ENCODE assay signal across 8 cellular contexts in the genomic region with DNA sequence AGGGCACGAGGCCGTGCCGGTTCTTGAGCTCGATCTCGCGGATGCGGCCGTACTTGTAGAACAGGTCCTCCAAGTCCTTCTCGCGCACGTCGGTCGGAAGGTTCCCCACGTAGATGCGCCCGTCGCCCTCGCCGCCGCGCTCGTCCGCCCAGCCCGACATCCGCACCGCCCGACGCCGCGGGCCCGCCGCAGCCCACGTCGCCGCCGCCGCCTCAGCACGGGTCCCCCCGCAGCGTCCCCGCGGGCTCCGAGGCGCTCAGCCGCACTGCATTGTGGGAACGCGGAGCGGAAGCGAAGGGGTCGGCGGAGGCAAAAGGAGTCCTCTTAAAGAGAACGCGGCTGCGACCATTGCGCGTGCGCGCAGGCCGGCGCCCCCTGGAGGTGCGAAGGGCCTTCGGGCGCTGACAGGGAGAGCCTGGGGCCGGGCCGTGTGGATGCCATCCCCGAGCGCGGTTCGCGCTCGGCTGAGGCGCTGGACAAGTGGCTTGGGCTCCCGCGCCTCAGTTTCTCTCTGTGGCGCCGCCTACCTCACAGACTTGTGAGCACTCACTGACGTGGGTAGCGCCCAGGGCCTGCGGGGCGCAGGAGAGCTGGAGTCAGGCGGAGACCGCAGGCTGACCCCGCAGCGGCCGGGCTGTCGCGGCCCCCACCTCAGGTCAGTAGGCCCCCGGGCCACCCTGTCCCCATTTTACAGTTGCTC. TPM values are rescaled to one million over a fixed set of nuclear protein-coding genes. Genes with fewer than 3 reads are reported as not detected.
DNase-seq lines count a peak whose midpoint lies in the region; ATAC-seq and TF ChIP-seq lines count a peak whose summit lies in the region.

TSS of gene SRSF9 (minus strand) at position 299 of the 700 bp plus-strand sequence. CDS start at position 160, 139 bp downstream.

- WGBS in lower leg skin, 2 donors, result 1% methylated on average over 15 to 22 of the region's 88 CpGs

- TF ChIP-seq POLR2A in lower leg skin (IDR thresholded peaks at IDR 0.05), result peak in 1 of 2 donors; percentile 21

- TF ChIP-seq CTCF in dorsolateral prefrontal cortex (IDR thresholded peaks at IDR 0.05 in 54 of 56, conservative IDR thresholded peaks at IDR 0.05 in 2 of 56; ENCODE audit: low read depth in 1 of 56, partially characterized antibody in 56 of 56) (peak; percentile 83 to 99 (median 94)), lower leg skin (IDR thresholded peaks at IDR 0.05) (peak in 1 of 3 donors; percentile 69)

- peak; percentile 83 for ATAC-seq in GM19397 (IDR thresholded peaks at IDR 0.05; ENCODE audit: unreplicated experiment)
- peak; percentile 87 for ATAC-seq in HG03571 (IDR thresholded peaks at IDR 0.05; ENCODE audit: unreplicated experiment)

- peak; percentile 99 for DNase-seq in CD1c-positive myeloid dendritic cell (ENCODE audit: extremely low spot score)
- DNase-seq in NCI-H774 (lab: John Stamatoyannopoulos, UW), result peak; percentile 97
- DNase-seq in activated CD4-positive, alpha-beta T cell treated with anti-CD3 and anti-CD28 coated beads, Interleukin-2, amount 50 U/mL, for 48 hours, result peak; percentile 96
- peak; percentile 92 to 97 (median 94) for DNase-seq in dorsolateral prefrontal cortex
- peak; percentile 91 to 98 for DNase-seq in lower leg skin (ENCODE audit: low spot score in 2 of 2)
- peak; percentile 95 for DNase-seq in stimulated activated CD4-positive, alpha-beta T cell treated with anti-CD3 and anti-CD28 coated beads, Interleukin-4, amount 100 ng/mL, for 48 hours (ENCODE audit: low read depth in 2 of 2)

- H3K27me3 ChIP-seq in dorsolateral prefrontal cortex, result no peaks in the 10 kb centered on the region

- H3K4me3 ChIP-seq in dorsolateral prefrontal cortex (peak within 1 kb of the TSS; percentile 67 to 99 (median 91)), lower leg skin (ENCODE audit: low read depth, poor library complexity, severe bottlenecking) (peak within 1 kb of the TSS; percentile 86)

- intact Hi-C loops in dorsolateral prefrontal cortex (cut with DNase I) (loop anchor here (1.0 to 10.0 kb wide), 5 partner anchors 27 to 105 kb away; partner anchors contain the start of genes DYNLL1 (in 2 of the 2), COQ5 (in 1 of the 2) and RNF10 (in 1 of the 2)), lower leg skin (cut with DNase I; ENCODE audit: low total_unique reads) (no loop called here)

- peak within 1 kb of the TSS; percentile 59 to 98 (median 92) for H3K27ac ChIP-seq in dorsolateral prefrontal cortex

RNA-seq across cellular contexts. Expression of gene SRSF9, which starts in this region (rescaled TPM):
- total RNA-seq in dorsolateral prefrontal cortex (100 to 1,000 TPM in 30 of 120 experiments, 10 to 100 TPM in 90; 76.0 to 113 (median 95.4) TPM), lower leg skin (10 to 100 TPM; 55.4 to 97.2 (median 81.2) TPM)

Comparison
In these comparisons a context has a peak if more than half of its experiments do, and no peak if none do; other contexts are left out.
1. Peak in every context shown above with its lines: DNase-seq, ATAC-seq, H3K4me3 ChIP-seq and H3K27ac ChIP-seq.